Comparison of ENCODE assay signal across 8 cellular contexts in genomic region chr11:36594316-36594989, GRCh38. TPM values are rescaled to one million over a fixed set of nuclear protein-coding genes. Genes with fewer than 3 reads are reported as not detected.
DNase-seq lines count a peak whose midpoint lies in the region; ATAC-seq and TF ChIP-seq lines count a peak whose summit lies in the region.

A gene with protein sequence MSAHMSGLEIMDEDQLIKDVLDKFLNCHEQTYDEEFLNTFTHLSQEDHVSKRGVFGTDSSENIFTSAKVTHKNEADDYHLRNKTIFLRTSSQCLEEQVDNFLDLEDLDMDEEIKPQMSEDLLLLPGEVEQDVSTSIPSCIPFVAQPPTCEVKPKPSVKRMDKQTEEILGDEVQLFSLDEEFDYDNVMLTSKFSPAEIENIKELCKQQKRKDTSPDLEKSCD (plus strand): TSS chr11:36594502. CDS start chr11:36610104, 15,602 bp downstream.

- peak within 1 kb of the TSS; percentile 85 for H3K9ac ChIP-seq in mesenchymal stem cell (ENCODE audit: low read length)

- H3K23ac ChIP-seq in mesenchymal stem cell (ENCODE audit: low read length in 2 of 2), result no peak within 1 kb of the TSS

- H3K18ac ChIP-seq in mesenchymal stem cell (ENCODE audit: low read depth in 1 of 2, low read length in 2 of 2), result peak within 1 kb of the TSS; percentile 58 to 86

- H3K27me3 Mint-ChIP-seq in activated CD8-positive, alpha-beta T cell treated with anti-CD3 and anti-CD28 coated beads for 36 hours, result peaks cover 31% of the 10 kb centered on the region

- H2BK15ac ChIP-seq in mesenchymal stem cell (ENCODE audit: low read depth, poor library complexity, severe bottlenecking), result no peak within 1 kb of the TSS

- peak within 1 kb of the TSS; percentile 79 for H3K4me2 ChIP-seq in mesenchymal stem cell (ENCODE audit: low read length, poor library complexity, severe bottlenecking)

- no peaks in the 10 kb centered on the region for H3K4me1 ChIP-seq in mesenchymal stem cell (ENCODE audit: control insufficient read depth, insufficient read depth, low read depth, low read length)

- no peaks in the 10 kb centered on the region for H3K9me3 ChIP-seq in AG04450 (ENCODE audit: control insufficient read depth, insufficient read depth, low read length)
- no peaks in the 10 kb centered on the region for H3K9me3 ChIP-seq in mesenchymal stem cell (ENCODE audit: control insufficient read depth, low read length)

- peak within 1 kb of the TSS in 1 of 2 experiments; percentile 81 for H3K4ac ChIP-seq in mesenchymal stem cell (ENCODE audit: low read depth in 1 of 2, low read length in 2 of 2)

- no peaks in the 10 kb centered on the region for H3K36me3 ChIP-seq in mesenchymal stem cell (ENCODE audit: control insufficient read depth in 1 of 2, insufficient read depth in 2 of 2, low read depth in 1 of 2, low read length in 2 of 2)

- CTCF ChIA-PET in AG04450 (lab: Charles Lee), result interaction anchor here (0.7 to 3.1 kb wide), 3 partner anchors 24 to 153 kb away, joined by 3 to 13 read pairs (median 5); no protein-coding TSS in a partner anchor
- CTCF ChIA-PET in activated CD8-positive, alpha-beta T cell treated with anti-CD3 and anti-CD28 coated beads for 36 hours (lab: Charles Lee), result no interaction called here

- intact Hi-C loops in activated CD8-positive, alpha-beta T cell treated with anti-CD3 and anti-CD28 coated beads for 36 hours (cut with micrococcal nuclease), result no loop called here

- no peaks in the 10 kb centered on the region for H3K36me3 Mint-ChIP-seq in activated CD8-positive, alpha-beta T cell treated with anti-CD3 and anti-CD28 coated beads for 36 hours (ENCODE audit: low read depth)

- H2BK12ac ChIP-seq in mesenchymal stem cell (ENCODE audit: low read length in 2 of 2), result no peak within 1 kb of the TSS

- H2AK5ac ChIP-seq in mesenchymal stem cell (ENCODE audit: low read length, severe bottlenecking), result no peak within 1 kb of the TSS

- H2BK120ac ChIP-seq in mesenchymal stem cell (ENCODE audit: low read depth, low read length), result peak within 1 kb of the TSS; percentile 49

- no peak within 1 kb of the TSS for H3K27ac Mint-ChIP-seq in activated CD8-positive, alpha-beta T cell treated with anti-CD3 and anti-CD28 coated beads for 36 hours

- TF ChIP-seq CTCF in AG04450 (IDR thresholded peaks at IDR 0.05; ENCODE audit: low read depth, low read length), result no peak; the same call in 1 of the 2 replicates
- no peak for TF ChIP-seq CTCF in activated CD8-positive, alpha-beta T cell treated with anti-CD3 and anti-CD28 coated beads for 36 hours (IDR thresholded peaks at IDR 0.05)
- TF ChIP-seq CTCF in epithelial cell of esophagus (IDR thresholded peaks at IDR 0.05; ENCODE audit: insufficient read depth, low read depth, low read length, missing control alignments), result no peak

- DNase-seq in AG04450 (ENCODE audit: low read depth, low spot score) (peak; percentile 72), NCI-H446 treated with DMSO at 0.1 percent for 48 hours (lab: John Stamatoyannopoulos, UW) (peak; percentile 90), epithelial cell of esophagus (ENCODE audit: low read depth) (peak; percentile 92), mesenchymal stem cell (peak; percentile 91)
- peak; percentile 42 for DNase-seq in activated CD8-positive, alpha-beta T cell treated with anti-CD3 and anti-CD28 coated beads for 36 hours
- DNase-seq in stimulated activated naive CD8-positive, alpha-beta T cell treated with anti-CD3 and anti-CD28 coated beads, Interleukin-15, Interleukin-2, amounts not matched to agents 100 U/mL and 50 U/mL, for 24 hours, result peak; percentile 24

- H3K4me1 Mint-ChIP-seq in activated CD8-positive, alpha-beta T cell treated with anti-CD3 and anti-CD28 coated beads for 36 hours (ENCODE audit: low read depth), result peaks cover 5% of the 10 kb centered on the region

- peak; percentile 82 for ATAC-seq in GM18870 (IDR thresholded peaks at IDR 0.05; ENCODE audit: unreplicated experiment)
- ATAC-seq in HG03280 (IDR thresholded peaks at IDR 0.05; ENCODE audit: unreplicated experiment), result peak; percentile 68
- ATAC-seq in activated CD8-positive, alpha-beta T cell treated with anti-CD3 and anti-CD28 coated beads for 36 hours, result peak; percentile 88
- peak; percentile 76 for ATAC-seq in stimulated activated naive CD8-positive, alpha-beta T cell treated with anti-CD3 and anti-CD28 coated beads, Interleukin-15, Interleukin-2, amounts not matched to agents 100 U/mL and 50 U/mL, for 24 hours

- H3K79me1 ChIP-seq in mesenchymal stem cell (replicated peaks; ENCODE audit: low read length, poor library complexity, severe bottlenecking), result peaks cover 6% of the 10 kb centered on the region

- no peaks in the 10 kb centered on the region for H3K9me3 Mint-ChIP-seq in activated CD8-positive, alpha-beta T cell treated with anti-CD3 and anti-CD28 coated beads for 36 hours

- H3K27me3 ChIP-seq in AG04450 (ENCODE audit: control insufficient read depth, insufficient read depth, low read length) (no peaks in the 10 kb centered on the region), mesenchymal stem cell (ENCODE audit: control insufficient read depth in 1 of 2, insufficient read depth in 1 of 2, low read length in 2 of 2) (peaks cover 0 to 12% of the 10 kb centered on the region in 2 experiments)

- H3K14ac ChIP-seq in mesenchymal stem cell (ENCODE audit: low read length in 2 of 2), result no peak within 1 kb of the TSS

- H3K4me3 ChIP-seq in AG04450 (ENCODE audit: low read depth, low read length), result peak within 1 kb of the TSS; percentile 95
- peak within 1 kb of the TSS; percentile 71 for H3K4me3 ChIP-seq in epithelial cell of esophagus (ENCODE audit: low read length)
- peak within 1 kb of the TSS; percentile 73 to 96 for H3K4me3 ChIP-seq in mesenchymal stem cell (ENCODE audit: insufficient read depth in 1 of 2, low read depth in 1 of 2, low read length in 2 of 2)

- H3K27ac ChIP-seq in AG04450 (ENCODE audit: low read depth, low read length) (no peak within 1 kb of the TSS), mesenchymal stem cell (ENCODE audit: low read length, poor library complexity, severe bottlenecking) (peak within 1 kb of the TSS; percentile 3)

- H3K4me3 Mint-ChIP-seq in activated CD8-positive, alpha-beta T cell treated with anti-CD3 and anti-CD28 coated beads for 36 hours, result peak within 1 kb of the TSS; percentile 85

- H4K8ac ChIP-seq in mesenchymal stem cell (ENCODE audit: low read length), result peak within 1 kb of the TSS; percentile 99

- WGBS in mesenchymal stem cell, result under 1% methylated on average over 25 of the region's 29 CpGs

- peak within 1 kb of the TSS; percentile 83 for H2AFZ ChIP-seq in mesenchymal stem cell (ENCODE audit: low read depth, low read length)

- H4K91ac ChIP-seq in mesenchymal stem cell (ENCODE audit: low read length), result peak within 1 kb of the TSS; percentile 83

- POLR2A ChIA-PET in AG04450 (lab: Yijun Ruan, JAX), result no interaction called here
- POLR2A ChIA-PET in activated CD8-positive, alpha-beta T cell treated with anti-CD3 and anti-CD28 coated beads for 36 hours (lab: Charles Lee), result no interaction called here

- H2BK5ac ChIP-seq in mesenchymal stem cell (ENCODE audit: low read depth, low read length, poor library complexity, severe bottlenecking), result no peak within 1 kb of the TSS

RNA-seq across cellular contexts. Expression of the gene that starts here (rescaled TPM):
- polyA plus RNA-seq in AG04450 (2011; rRNA removed), result 40.6 and 56.2 TPM in 2 replicates
- polyA minus RNA-seq in AG04450 (2011; rRNA and poly(A)+ RNA removed), result 5.2 and 9.0 TPM in 2 replicates
- 1 to 10 TPM; 2.3 to 3.6 TPM for total RNA-seq in activated CD8-positive, alpha-beta T cell treated with anti-CD3 and anti-CD28 coated beads for 36 hours
- 28.7 TPM for polyA plus RNA-seq in mesenchymal stem cell (2013, experiment 1 of 2)
- polyA plus RNA-seq in mesenchymal stem cell (2013, experiment 2 of 2), result 30.3 TPM

Comparison
In these comparisons a context has a peak if more than half of its experiments do, and no peak if none do; other contexts are left out.
1. DNase-seq: peak in every context shown above with its lines; median percentile 92 in epithelial cell of esophagus; 91 in mesenchymal stem cell; 90 in NCI-H446 treated with DMSO at 0.1 percent for 48 hours; 72 in AG04450; 42 in activated CD8-positive, alpha-beta T cell treated with anti-CD3 and anti-CD28 coated beads for 36 hours; 24 in stimulated activated naive CD8-positive, alpha-beta T cell treated with anti-CD3 and anti-CD28 coated beads, Interleukin-15, Interleukin-2, amounts not matched to agents 100 U/mL and 50 U/mL, for 24 hours.